ENCODE assay signal across 34 cellular contexts in the genomic region with DNA sequence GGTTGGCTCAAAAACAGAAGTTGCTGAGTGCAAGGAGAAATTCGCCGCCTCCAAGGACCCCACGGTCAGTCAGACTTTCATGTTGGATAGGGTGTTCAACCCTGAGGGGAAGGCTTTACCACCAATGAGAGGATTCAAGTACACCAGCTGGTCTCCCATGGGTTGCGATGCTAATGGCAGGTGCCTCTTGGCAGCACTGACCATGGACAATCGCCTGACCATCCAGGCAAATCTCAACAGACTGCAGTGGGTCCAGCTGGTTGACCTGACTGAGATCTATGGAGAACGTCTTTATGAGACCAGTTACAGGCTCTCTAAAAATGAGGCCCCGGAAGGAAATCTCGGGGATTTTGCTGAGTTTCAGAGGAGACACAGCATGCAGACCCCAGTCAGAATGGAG. TPM values are rescaled to one million over a fixed set of nuclear protein-coding genes. Genes with fewer than 3 reads are reported as not detected.
DNase-seq lines count a peak whose midpoint lies in the region; ATAC-seq and TF ChIP-seq lines count a peak whose summit lies in the region.
"Had no signal": no experiment of that assay in that cellular context is flagged by ENCODE, and none has a peak within 500 bp of the region (broad histone marks: within the 10 kb centered on the region; RNA-seq: fewer than 3 reads in every experiment).

No MANE protein-coding gene starts in this region.

- H3K27ac Mint-ChIP-seq in activated T-cell treated with anti-CD3 and anti-CD28 coated beads, Interleukin-2, amount 50 U/mL, for 72 hours, result no peak overlapping the region
- H3K27ac Mint-ChIP-seq: B cell; CD14-positive monocyte; CD4-positive, alpha-beta T cell; CD4-positive, CD25-positive, alpha-beta regulatory T cell; CD8-positive, alpha-beta T cell had no signal

- ATAC-seq in foreskin keratinocyte (no peak), GM21423 (IDR thresholded peaks at IDR 0.05; ENCODE audit: unreplicated experiment) (no peak)
- ATAC-seq in activated T-cell treated with anti-CD3 and anti-CD28 coated beads, Interleukin-2, amount 50 U/mL, for 72 hours (replicated peaks in 1 of 2), result no peak
- ATAC-seq: A549; CD8-positive, alpha-beta T cell had no signal

- H3K4me3 ChIP-seq in esophagus muscularis mucosa, result no peak overlapping the region
- H3K4me3 ChIP-seq: A549; BLaER1; BLaER1 treated with 17β-estradiol and CSF1 and Interleukin-3, amounts not matched to agents 10 nM and 100 nM had no signal

- H3K4me1 ChIP-seq in esophagus muscularis mucosa (peaks cover 4 to 21% (median 12%) of the 10 kb centered on the region in 4 donors), foreskin keratinocyte (peaks cover 2% of the 10 kb centered on the region)
- H3K4me1 ChIP-seq: BE2C, Caco-2 had no signal

- peak; percentile 75 for DNase-seq in G401 (ENCODE audit: low spot score)
- DNase-seq in cerebellar cortex (ENCODE audit: low spot score), result peak; percentile 73
- DNase-seq in cerebellum (ENCODE audit: low spot score), result peak; percentile 61
- DNase-seq in esophagus muscularis mucosa (ENCODE audit: extremely low spot score), result peak; percentile 45
- no peak for DNase-seq in ecto neural progenitor cell (ENCODE audit: low spot score)
- no peak for DNase-seq in foreskin keratinocyte
- DNase-seq in activated T-cell treated with anti-CD3 and anti-CD28 coated beads, Interleukin-2, amount 50 U/mL, for 72 hours, result no peak
- DNase-seq: 8988T; ACHN; AML-193; BE2C; Caco-2; Calu3; CD4-positive, alpha-beta memory T cell; CD4-positive, alpha-beta T cell; CD4-positive, CD25-positive, alpha-beta regulatory T cell; CD8-positive, alpha-beta memory T cell; CD8-positive, alpha-beta T cell; COR-L47; DMS 273 treated with DMSO at 0.1 percent for 48 hours; DMS153; DMS53; DMS79; DMS79 treated with DMSO at 0.1 percent for 48 hours; DND-41; EL had no signal

- no peaks in the 10 kb centered on the region for H3K27me3 ChIP-seq in esophagus muscularis mucosa
- H3K27me3 ChIP-seq in foreskin keratinocyte, result no peaks in the 10 kb centered on the region
- H3K27me3 ChIP-seq: BE2C; BLaER1; BLaER1 treated with 17β-estradiol and CSF1 and Interleukin-3, amounts not matched to agents 10 nM and 100 nM had no signal

- intact Hi-C loops in esophagus muscularis mucosa (cut with DNase I), result loop anchor here (10.0 kb wide), 1 partner anchor 87 kb away; no protein-coding TSS in a partner anchor

- TF ChIP-seq POLR2A in esophagus muscularis mucosa (IDR thresholded peaks at IDR 0.05; ENCODE audit: low read depth), result no peak

- 96% methylated on average over 8 of the region's 8 CpGs for WGBS in esophagus muscularis mucosa

- H3K27me3 Mint-ChIP-seq in activated T-cell treated with anti-CD3 and anti-CD28 coated beads, Interleukin-2, amount 50 U/mL, for 72 hours (ENCODE audit: low read depth), result no peaks in the 10 kb centered on the region
- H3K27me3 Mint-ChIP-seq: B cell; CD4-positive, alpha-beta memory T cell; CD4-positive, alpha-beta T cell; CD4-positive, CD25-positive, alpha-beta regulatory T cell; CD8-positive, alpha-beta memory T cell had no signal

- H3K4me1 Mint-ChIP-seq in activated T-cell treated with anti-CD3 and anti-CD28 coated beads, Interleukin-2, amount 50 U/mL, for 72 hours (ENCODE audit: low read depth), result peaks cover 51% of the 10 kb centered on the region

- H3K9me3 ChIP-seq in esophagus muscularis mucosa, result no peaks in the 10 kb centered on the region
- H3K9me3 ChIP-seq: A549; BE2C; BLaER1; BLaER1 treated with 17β-estradiol and CSF1 and Interleukin-3, amounts not matched to agents 10 nM and 100 nM; Caco-2 had no signal

- no peak for TF ChIP-seq CTCF in esophagus muscularis mucosa (IDR thresholded peaks at IDR 0.05)
- TF ChIP-seq CTCF in foreskin keratinocyte (conservative IDR thresholded peaks at IDR 0.05), result no peak

- TF ChIP-seq EP300 in esophagus muscularis mucosa (IDR thresholded peaks at IDR 0.05), result no peak

- H3K27ac ChIP-seq in esophagus muscularis mucosa (replicated peaks in 1 of 4) (no peak overlapping the region), foreskin keratinocyte (no peak overlapping the region)
- H3K27ac ChIP-seq: 22Rv1; A549; BLaER1; BLaER1 treated with 17β-estradiol and CSF1 and Interleukin-3, amounts not matched to agents 10 nM and 100 nM; C4-2B had no signal

- peaks cover 5 to 11% of the 10 kb centered on the region in 2 donors for H3K36me3 Mint-ChIP-seq in activated T-cell treated with anti-CD3 and anti-CD28 coated beads, Interleukin-2, amount 50 U/mL, for 72 hours (ENCODE audit: insufficient read depth in 2 of 2)

- in situ Hi-C loops in G401 (cut with HindIII; ENCODE audit: low sequenced_read_pairs), result no loop called here

- H3K9me3 Mint-ChIP-seq in activated T-cell treated with anti-CD3 and anti-CD28 coated beads, Interleukin-2, amount 50 U/mL, for 72 hours, result no peaks in the 10 kb centered on the region
- H3K9me3 Mint-ChIP-seq: CD14-positive monocyte; CD4-positive, alpha-beta memory T cell; CD4-positive, alpha-beta T cell; CD4-positive, CD25-positive, alpha-beta regulatory T cell; CD8-positive, alpha-beta memory T cell; CD8-positive, alpha-beta T cell had no signal

- no peak overlapping the region for H3K4me3 Mint-ChIP-seq in activated T-cell treated with anti-CD3 and anti-CD28 coated beads, Interleukin-2, amount 50 U/mL, for 72 hours
- H3K4me3 Mint-ChIP-seq: B cell; CD14-positive monocyte; CD4-positive, alpha-beta memory T cell; CD4-positive, alpha-beta T cell; CD4-positive, CD25-positive, alpha-beta regulatory T cell; CD8-positive, alpha-beta memory T cell; CD8-positive, alpha-beta T cell had no signal

- peaks cover 24 to 36% (median 30%) of the 10 kb centered on the region in 4 donors for H3K36me3 ChIP-seq in esophagus muscularis mucosa

RNA-seq across cellular contexts. Expression of a gene that starts 7.7 kb away (rescaled TPM):
- 21.2 and 24.5 TPM in 2 replicates for total RNA-seq in G401 (2014; rRNA removed; shearing (Covaris generic))
- total RNA-seq in cerebellum (25.4 TPM), esophagus muscularis mucosa (10 to 100 TPM; 10.4 to 15.3 (median 12.3) TPM), foreskin keratinocyte (19.2 and 19.7 TPM in 2 replicates)
- polyA plus RNA-seq in foreskin keratinocyte, result 4.6 and 5.3 TPM in 2 replicates
- total RNA-seq in activated T-cell treated with anti-CD3 and anti-CD28 coated beads, Interleukin-2, amount 50 U/mL, for 72 hours, result 10 to 100 TPM; 13.8 to 16.0 TPM

RNA-seq across cellular contexts. Expression of a gene that starts 8.2 kb away (rescaled TPM):
- total RNA-seq in G401 (2014; rRNA removed; shearing (Covaris generic)), result 17.6 and 21.9 TPM in 2 replicates
- total RNA-seq in cerebellum (21.4 TPM), esophagus muscularis mucosa (1 to 10 TPM; 6.6 to 7.8 (median 7.5) TPM), foreskin keratinocyte (21.6 and 22.3 TPM in 2 replicates)
- 12.4 and 15.0 TPM in 2 replicates for polyA plus RNA-seq in foreskin keratinocyte
- 10 to 100 TPM; 13.9 to 16.7 TPM for total RNA-seq in activated T-cell treated with anti-CD3 and anti-CD28 coated beads, Interleukin-2, amount 50 U/mL, for 72 hours

Comparison
In these comparisons a context has a peak if more than half of its experiments do, and no peak if none do; other contexts are left out.
1. DNase-seq: peak in G401 (single experiment), cerebellar cortex (single experiment), cerebellum (single experiment) and esophagus muscularis mucosa (single experiment); none in ecto neural progenitor cell (single experiment), foreskin keratinocyte (0 of 2) and activated T-cell treated with anti-CD3 and anti-CD28 coated beads, Interleukin-2, amount 50 U/mL, for 72 hours (0 of 2).